Comparison of ENCODE assay signal across 8 cellular contexts in genomic region chr10:73647875-73648228, GRCh38. TPM values are rescaled to one million over a fixed set of nuclear protein-coding genes. Genes with fewer than 3 reads are reported as not detected.
DNase-seq lines count a peak whose midpoint lies in the region; ATAC-seq and TF ChIP-seq lines count a peak whose summit lies in the region.

No MANE protein-coding gene starts in this region.

- H3K9me3 Mint-ChIP-seq in activated naive CD4-positive, alpha-beta T cell treated with anti-CD3 and anti-CD28 coated beads, Interleukin-2, amount 50 U/mL, for 24 hours = no peaks in the 10 kb centered on the region

- H3K36me3 ChIP-seq in mucosa of stomach (ENCODE audit: control insufficient read depth, insufficient read depth, low read length) (no peaks in the 10 kb centered on the region), upper lobe of right lung (no peaks in the 10 kb centered on the region)

- peak overlapping the region; percentile 57 to 95 (median 81) for H3K4me3 ChIP-seq in dorsolateral prefrontal cortex
- H3K4me3 ChIP-seq in mucosa of stomach (ENCODE audit: low read length) = peak overlapping the region; percentile 67
- peak overlapping the region; percentile 70 for H3K4me3 ChIP-seq in upper lobe of right lung

- no peaks in the 10 kb centered on the region for H3K36me3 Mint-ChIP-seq in activated naive CD4-positive, alpha-beta T cell treated with anti-CD3 and anti-CD28 coated beads, Interleukin-2, amount 50 U/mL, for 24 hours

- H3K27me3 ChIP-seq in dorsolateral prefrontal cortex (no peaks in the 10 kb centered on the region), mucosa of stomach (ENCODE audit: control insufficient read depth, insufficient read depth, low read length) (peaks cover 2% of the 10 kb centered on the region), upper lobe of right lung (no peaks in the 10 kb centered on the region)

- H3K4me1 ChIP-seq in mucosa of stomach (ENCODE audit: control insufficient read depth, insufficient read depth, low read length) (peaks cover 33% of the 10 kb centered on the region), upper lobe of right lung (peaks cover 25% of the 10 kb centered on the region)

- DNase-seq in activated naive CD4-positive, alpha-beta T cell (lab: John Stamatoyannopoulos, UW) = no peak
- DNase-seq in dorsolateral prefrontal cortex (no peak), upper lobe of right lung (no peak), occipital lobe (lab: John Stamatoyannopoulos, UW) (no peak)

- ATAC-seq in upper lobe of right lung (peak; percentile 1), HG03469 (IDR thresholded peaks at IDR 0.05; ENCODE audit: unreplicated experiment) (no peak), GM19023 (IDR thresholded peaks at IDR 0.05; ENCODE audit: unreplicated experiment) (no peak)

- H3K27ac ChIP-seq in dorsolateral prefrontal cortex (peak overlapping the region in 53 of 59 donors; percentile 20 to 89 (median 65)), upper lobe of right lung (peak overlapping the region; percentile 51)

- peaks cover 6% of the 10 kb centered on the region for H3K4me1 Mint-ChIP-seq in activated naive CD4-positive, alpha-beta T cell treated with anti-CD3 and anti-CD28 coated beads, Interleukin-2, amount 50 U/mL, for 24 hours

- H3K9me3 ChIP-seq in mucosa of stomach (ENCODE audit: control insufficient read depth, low read length) (no peaks in the 10 kb centered on the region), upper lobe of right lung (no peaks in the 10 kb centered on the region)

- intact Hi-C loops in dorsolateral prefrontal cortex (cut with DNase I) = loop anchor here (5.0 to 10.0 kb wide), 3 partner anchors 63 to 401 kb away; partner anchors contain the start of gene DNAJC9 (in 1 of the 2)
- intact Hi-C loops in upper lobe of right lung (cut with DNase I) = loop anchor here (5.0 kb wide), 1 partner anchor 121 kb away; no protein-coding TSS in a partner anchor

- no peak for TF ChIP-seq CTCF in dorsolateral prefrontal cortex (IDR thresholded peaks at IDR 0.05 in 54 of 56, conservative IDR thresholded peaks at IDR 0.05 in 2 of 56; ENCODE audit: low read depth in 1 of 56, partially characterized antibody in 56 of 56)
- TF ChIP-seq CTCF in upper lobe of right lung (IDR thresholded peaks at IDR 0.05) = no peak

- H3K27me3 Mint-ChIP-seq in activated naive CD4-positive, alpha-beta T cell treated with anti-CD3 and anti-CD28 coated beads, Interleukin-2, amount 50 U/mL, for 24 hours = peaks cover 4% of the 10 kb centered on the region

- peak overlapping the region; percentile 78 for H3K9ac ChIP-seq in mucosa of stomach (ENCODE audit: low read length)

- no peak overlapping the region for H3K27ac Mint-ChIP-seq in activated naive CD4-positive, alpha-beta T cell treated with anti-CD3 and anti-CD28 coated beads, Interleukin-2, amount 50 U/mL, for 24 hours

- peak overlapping the region; percentile 59 for H3K4me3 Mint-ChIP-seq in activated naive CD4-positive, alpha-beta T cell treated with anti-CD3 and anti-CD28 coated beads, Interleukin-2, amount 50 U/mL, for 24 hours

RNA-seq across cellular contexts. Expression of gene MYOZ1, which starts 6.6 kb away (rescaled TPM):
- total RNA-seq in dorsolateral prefrontal cortex (1 to 10 TPM in 52 of 120 experiments, under 1 TPM in 60, not detected in 8; 0.30 to 2.4 (median 0.94) TPM), upper lobe of right lung (5.2 TPM), occipital lobe (0.78 TPM)

RNA-seq across cellular contexts. Expression of gene SYNPO2L, which starts 8.0 kb away (rescaled TPM):
- total RNA-seq in dorsolateral prefrontal cortex = 1 to 10 TPM in 2 of 120 experiments, under 1 TPM in 77, not detected in 41; 0.08 to 1.6 (median 0.19) TPM
- 5.9 TPM for total RNA-seq in upper lobe of right lung
- not detected for total RNA-seq in occipital lobe

RNA-seq across cellular contexts. Expression of gene AGAP5, which starts 50.1 kb away (rescaled TPM):
- total RNA-seq in dorsolateral prefrontal cortex (10 to 100 TPM in 90 of 120 experiments, 1 to 10 TPM in 30; 5.2 to 20.2 (median 11.8) TPM), upper lobe of right lung (9.8 TPM), occipital lobe (6.6 TPM)

RNA-seq across cellular contexts. Expression of gene USP54, which starts 56.7 kb away (rescaled TPM):
- total RNA-seq in dorsolateral prefrontal cortex (100 to 1,000 TPM in 119 of 120 experiments, 10 to 100 TPM in 1; 91.9 to 623 (median 231) TPM), upper lobe of right lung (114 TPM), occipital lobe (31.7 TPM)
